9 cellular contexts compared by ENCODE assay signal in genomic region chr19:48321622-48322591, GRCh38. TPM values are rescaled to one million over a fixed set of nuclear protein-coding genes. Genes with fewer than 3 reads are reported as not detected.
DNase-seq lines count a peak whose midpoint lies in the region; ATAC-seq, FAIRE-seq and TF ChIP-seq lines count a peak whose summit lies in the region.
"Had no signal": no experiment of that assay in that cellular context is flagged by ENCODE, and none has a peak within 500 bp of the region (broad histone marks: within the 10 kb centered on the region; RNA-seq: fewer than 3 reads in every experiment).

No MANE protein-coding gene starts in this region.

- peaks cover 9 to 21% of the 10 kb centered on the region in 2 donors for H3K4me1 ChIP-seq in kidney (ENCODE audit: control insufficient read depth in 1 of 2, insufficient read depth in 1 of 2, low read depth in 1 of 2, low read length in 2 of 2)

- peak; percentile 65 for ATAC-seq in HG03354 (IDR thresholded peaks at IDR 0.05; ENCODE audit: poor library complexity, severe bottlenecking, unreplicated experiment)

- TF ChIP-seq CTCF in kidney (IDR thresholded peaks at IDR 0.05; ENCODE audit: borderline replicate concordance, extremely low read depth, insufficient read depth), result peak; percentile 23

- no peak for FAIRE-seq in kidney (lab: Jason Lieb, UNC)

- no peaks in the 10 kb centered on the region for H3K9me3 ChIP-seq in kidney (ENCODE audit: control insufficient read depth in 1 of 2, low read length in 2 of 2)

- no peaks in the 10 kb centered on the region for H3K36me3 ChIP-seq in kidney (ENCODE audit: control insufficient read depth in 1 of 2, insufficient read depth in 2 of 2, low read length in 2 of 2)

- H3K9ac ChIP-seq in kidney (ENCODE audit: low read length in 2 of 2), result peak overlapping the region; percentile 87 to 91

- DNase-seq in AML-193 (lab: John Stamatoyannopoulos, UW), result peak; percentile 93 to 95
- DNase-seq in NCI-H345 treated with DMSO at 0.1 percent for 48 hours (lab: John Stamatoyannopoulos, UW; ENCODE audit: unreplicated experiment), result peak; percentile 73
- peak; percentile 98 for DNase-seq in activated CD4-positive, CD25-positive, alpha-beta regulatory T cell treated with anti-CD3 and anti-CD28 coated beads, Interleukin-2, amount 50 U/mL, for 16 hours (ENCODE audit: low read depth, low spot score)
- peak; percentile 100 for DNase-seq in central memory CD4-positive, alpha-beta T cell
- DNase-seq in kidney, result peak; percentile 100
- peak; percentile 95 to 97 (median 97) for DNase-seq in stimulated activated CD4-positive, alpha-beta T cell treated with anti-CD3 and anti-CD28 coated beads, Interleukin-12 subunit alpha, Interleukin-12 subunit beta, amount 100 ng/mL, for 48 hours (ENCODE audit: low read depth in 2 of 3, low spot score in 1 of 3)

- peak; percentile 90 for TF ChIP-seq POLR2A in GM19099 (IDR thresholded peaks at IDR 0.05; ENCODE audit: extremely low read depth, insufficient read length, low read depth)

- H3K4me3 ChIP-seq in kidney (ENCODE audit: low read length in 2 of 2), result peak overlapping the region; percentile 73 to 77

- intact Hi-C loops in kidney (cut with DNase I), result no loop called here

- peak overlapping the region; percentile 98 to 99 for H3K27ac ChIP-seq in kidney (ENCODE audit: low read depth in 2 of 2, low read length in 2 of 2)

RNA-seq across cellular contexts. Expression of gene EMP3, which starts 3.4 kb away (rescaled TPM):
- 78.6 TPM for total RNA-seq in kidney
- polyA plus RNA-seq in kidney (ENCODE audit: insufficient read depth, low read depth, low replicate concordance), result 75.9 TPM

RNA-seq across cellular contexts. Expression of gene TMEM143, which starts 41.8 kb away (rescaled TPM):
- total RNA-seq in kidney, result 9.2 TPM
- polyA plus RNA-seq in kidney (ENCODE audit: insufficient read depth, low read depth, low replicate concordance), result 15.7 TPM

RNA-seq across cellular contexts. Expression of gene SYNGR4, which starts 42.3 kb away (rescaled TPM):
- not detected for total RNA-seq in kidney
- not detected for polyA plus RNA-seq in kidney (ENCODE audit: insufficient read depth, low read depth, low replicate concordance)
- total RNA-seq: activated CD8-positive, alpha-beta memory T cell treated with anti-CD3 and anti-CD28 coated beads for 36 hours had no signal

RNA-seq across cellular contexts. Expression of gene ZNF114, which starts 52.0 kb away (rescaled TPM):
- total RNA-seq in kidney, result 1.2 TPM
- 0.17 TPM for polyA plus RNA-seq in kidney (ENCODE audit: insufficient read depth, low read depth, low replicate concordance)

Comparison
In these comparisons a context has a peak if more than half of its experiments do, and no peak if none do; other contexts are left out.
1. Peak in every context shown above with its lines: DNase-seq, ATAC-seq, H3K4me3 ChIP-seq and H3K27ac ChIP-seq.